In genomic region chr2:216645636-216645950, GRCh38 we compare ENCODE assay signal across 16 cellular contexts. TPM values are rescaled to one million over a fixed set of nuclear protein-coding genes. Genes with fewer than 3 reads are reported as not detected.
DNase-seq lines count a peak whose midpoint lies in the region; ATAC-seq, FAIRE-seq and TF ChIP-seq lines count a peak whose summit lies in the region.
"Had no signal": no experiment of that assay in that cellular context is flagged by ENCODE, and none has a peak within 500 bp of the region (broad histone marks: within the 10 kb centered on the region; RNA-seq: fewer than 3 reads in every experiment).

No MANE protein-coding gene starts in this region.

- peak overlapping the region; percentile 73 for H3K27ac ChIP-seq in left ventricle myocardium inferior (replicated peaks)
- peak overlapping the region; percentile 76 to 86 (median 82) for H3K27ac ChIP-seq in pancreas
- no peak overlapping the region for H3K27ac ChIP-seq in colonic mucosa
- H3K27ac ChIP-seq: BLaER1 had no signal

- H3K27me3 Mint-ChIP-seq in brain, result no peaks in the 10 kb centered on the region

- peaks cover 3% of the 10 kb centered on the region for H3K36me3 ChIP-seq in left ventricle myocardium inferior
- no peaks in the 10 kb centered on the region for H3K36me3 ChIP-seq in pancreas
- no peaks in the 10 kb centered on the region for H3K36me3 ChIP-seq in colonic mucosa

- peaks cover 0 to 3% (median 1%) of the 10 kb centered on the region in 5 experiments for H3K9me3 Mint-ChIP-seq in brain
- H3K9me3 Mint-ChIP-seq: CD8-positive, alpha-beta memory T cell had no signal

- no peak for FAIRE-seq in pancreas (lab: Jason Lieb, UNC)
- FAIRE-seq: H1 had no signal

- H3K36me3 Mint-ChIP-seq in brain, result peaks cover 89% of the 10 kb centered on the region

- peaks cover 79% of the 10 kb centered on the region for H3K4me1 Mint-ChIP-seq in brain

- ATAC-seq in left ventricle myocardium superior (no peak), pancreas (no peak), GM21390 (IDR thresholded peaks at IDR 0.05; ENCODE audit: unreplicated experiment) (no peak), left colon (no peak)

- H3K9ac ChIP-seq in colonic mucosa (ENCODE audit: low read depth in 2 of 2, low read length in 2 of 2), result no peak overlapping the region
- H3K9ac ChIP-seq: BLaER1 had no signal

- H3K9me3 ChIP-seq in left ventricle myocardium inferior (replicated peaks), result no peaks in the 10 kb centered on the region
- H3K9me3 ChIP-seq in pancreas, result no peaks in the 10 kb centered on the region
- no peaks in the 10 kb centered on the region for H3K9me3 ChIP-seq in colonic mucosa
- H3K9me3 ChIP-seq: BLaER1 had no signal

- peak overlapping the region in 3 of 5 experiments; percentile 93 to 96 (median 94) for H3K27ac Mint-ChIP-seq in brain

- intact Hi-C loops in left ventricle myocardium inferior (cut with micrococcal nuclease) (no loop called here), left ventricle myocardium superior (cut with micrococcal nuclease) (no loop called here), pancreas (cut with DNase I) (no loop called here), left colon (cut with DNase I, micrococcal nuclease) (no loop called here), colonic mucosa (cut with DNase I) (no loop called here)

- DNase-seq in left ventricle myocardium inferior, result no peak
- no peak for DNase-seq in left ventricle myocardium superior
- peak in 2 of 6 donors; percentile 80 to 81 for DNase-seq in pancreas
- no peak for DNase-seq in left colon
- no peak for DNase-seq in islet precursor cell
- no peak for DNase-seq in colonic mucosa
- DNase-seq: CD8-positive, alpha-beta memory T cell; KBM-7; NCI-H146; NCI-H526 treated with DMSO at 0.1 percent for 48 hours; RPMI8226; SIG-M5 had no signal

- H3K27me3 ChIP-seq in left ventricle myocardium inferior (ENCODE audit: low read depth) (no peaks in the 10 kb centered on the region), pancreas (no peaks in the 10 kb centered on the region), colonic mucosa (no peaks in the 10 kb centered on the region)
- H3K27me3 ChIP-seq: BLaER1 had no signal

- H3K4me3 Mint-ChIP-seq in brain, result no peak overlapping the region
- H3K4me3 Mint-ChIP-seq: CD8-positive, alpha-beta memory T cell had no signal

- TF ChIP-seq CTCF in left ventricle myocardium inferior (IDR thresholded peaks at IDR 0.05; ENCODE audit: borderline replicate concordance) (no peak), brain (conservative IDR thresholded peaks at IDR 0.05) (no peak), pancreas (IDR thresholded peaks at IDR 0.05) (no peak), colonic mucosa (IDR thresholded peaks at IDR 0.05) (no peak)

- H3K4me1 ChIP-seq in left ventricle myocardium inferior (peaks cover 30% of the 10 kb centered on the region), pancreas (peaks cover 24 to 43% (median 40%) of the 10 kb centered on the region in 3 donors), colonic mucosa (no peaks in the 10 kb centered on the region)

- H3K4me3 ChIP-seq in left ventricle myocardium inferior (no peak overlapping the region), pancreas (no peak overlapping the region), colonic mucosa (no peak overlapping the region)
- H3K4me3 ChIP-seq: BLaER1 had no signal

- 11 to 12% methylated on average over 3 of the region's 3 CpGs for WGBS in pancreas, 2 donors

RNA-seq across cellular contexts. Expression of gene IGFBP2, which starts 12.4 kb away (rescaled TPM):
- total RNA-seq in left ventricle myocardium inferior, result 136 TPM
- total RNA-seq in left ventricle myocardium superior, result 50.7 TPM
- 233 TPM for polyA plus RNA-seq in brain (ENCODE audit: insufficient read depth, low read depth, low replicate concordance)
- total RNA-seq in pancreas, result 100 to 1,000 TPM in 4 of 6 donors, 10 to 100 TPM in 2; 76.3 to 211 (median 155) TPM
- polyA plus RNA-seq in pancreas, result 10 to 100 TPM; 43.1 to 56.5 TPM
- total RNA-seq in left colon, result 100 to 1,000 TPM; 120 to 143 TPM
- total RNA-seq in colonic mucosa, result 100 to 1,000 TPM; 106 to 177 TPM

RNA-seq across cellular contexts. Expression of gene IGFBP5, which starts 49.8 kb away (rescaled TPM):
- total RNA-seq in left ventricle myocardium inferior (138 TPM), left ventricle myocardium superior (156 TPM), pancreas (10 to 100 TPM in 5 of 6 donors, 1 to 10 TPM in 1; 8.2 to 91.6 (median 28.8) TPM), left colon (100 to 1,000 TPM in 1 of 2 donors, 10 to 100 TPM in 1; 40.0 to 135 TPM), colonic mucosa (10 to 100 TPM; 44.6 to 68.2 TPM)
- polyA plus RNA-seq in brain (ENCODE audit: insufficient read depth, low read depth, low replicate concordance) (769 TPM), pancreas (10 to 100 TPM; 18.4 to 25.0 TPM)
- total RNA-seq: CD8-positive, alpha-beta memory T cell had no signal
- polyA plus RNA-seq: CD8-positive, alpha-beta memory T cell had no signal
